ENCODE assay signal across 1 cellular context in the genomic region with DNA sequence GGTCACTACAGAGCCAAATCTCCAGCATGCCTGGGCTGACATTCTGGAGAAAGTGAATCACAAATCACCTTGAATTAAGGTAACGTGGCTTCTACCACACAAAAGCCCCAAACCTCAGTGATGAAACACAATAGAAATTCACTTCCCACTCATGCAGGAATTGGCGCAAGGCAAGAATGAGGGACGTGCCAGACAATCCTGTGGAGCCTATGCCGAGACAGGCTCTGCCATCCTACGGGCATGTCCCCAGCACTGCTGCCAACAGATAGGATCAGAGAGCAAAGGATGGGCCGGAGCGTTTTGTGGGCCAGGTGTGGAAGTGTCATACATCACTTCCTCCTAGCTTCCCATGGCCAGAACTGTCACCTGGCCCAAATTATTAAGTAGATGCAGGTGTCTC.
TF ChIP-seq lines count a peak whose summit lies in the region.

No MANE protein-coding gene starts in this region.

TF ChIP-seq in IMR-90, 13 proteins besides CTCF, POLR2A, EP300 and RAD21:
- TF ChIP-seq RFX5 (IDR thresholded peaks at IDR 0.05; ENCODE audit: low read depth, low read length) (no peak), BHLHE40 (IDR thresholded peaks at IDR 0.05; ENCODE audit: low read depth, low read length) (no peak), NFE2L2 (IDR thresholded peaks at IDR 0.05; ENCODE audit: low read depth, low read length) (no peak), MAFK (IDR thresholded peaks at IDR 0.05; ENCODE audit: low read depth, low read length) (no peak), CEBPB (IDR thresholded peaks at IDR 0.05; ENCODE audit: low read depth, low read length) (no peak), FOS (IDR thresholded peaks at IDR 0.05; ENCODE audit: low read depth, low read length) (no peak), MAZ (IDR thresholded peaks at IDR 0.05; ENCODE audit: borderline replicate concordance, low read depth, low read length) (no peak), SMC3 (IDR thresholded peaks at IDR 0.05; ENCODE audit: low read depth, low read length) (no peak), MXI1 (IDR thresholded peaks at IDR 0.05; ENCODE audit: borderline replicate concordance, low read depth, low read length) (no peak), CHD1 (IDR thresholded peaks at IDR 0.05; ENCODE audit: low read depth, low read length) (no peak)
- TF ChIP-seq, protein P1, sequence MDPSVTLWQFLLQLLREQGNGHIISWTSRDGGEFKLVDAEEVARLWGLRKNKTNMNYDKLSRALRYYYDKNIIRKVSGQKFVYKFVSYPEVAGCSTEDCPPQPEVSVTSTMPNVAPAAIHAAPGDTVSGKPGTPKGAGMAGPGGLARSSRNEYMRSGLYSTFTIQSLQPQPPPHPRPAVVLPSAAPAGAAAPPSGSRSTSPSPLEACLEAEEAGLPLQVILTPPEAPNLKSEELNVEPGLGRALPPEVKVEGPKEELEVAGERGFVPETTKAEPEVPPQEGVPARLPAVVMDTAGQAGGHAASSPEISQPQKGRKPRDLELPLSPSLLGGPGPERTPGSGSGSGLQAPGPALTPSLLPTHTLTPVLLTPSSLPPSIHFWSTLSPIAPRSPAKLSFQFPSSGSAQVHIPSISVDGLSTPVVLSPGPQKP (IDR thresholded peaks at IDR 0.05; ENCODE audit: borderline replicate concordance, low read depth, low read length) = no peak
- TF ChIP-seq, protein P2, sequence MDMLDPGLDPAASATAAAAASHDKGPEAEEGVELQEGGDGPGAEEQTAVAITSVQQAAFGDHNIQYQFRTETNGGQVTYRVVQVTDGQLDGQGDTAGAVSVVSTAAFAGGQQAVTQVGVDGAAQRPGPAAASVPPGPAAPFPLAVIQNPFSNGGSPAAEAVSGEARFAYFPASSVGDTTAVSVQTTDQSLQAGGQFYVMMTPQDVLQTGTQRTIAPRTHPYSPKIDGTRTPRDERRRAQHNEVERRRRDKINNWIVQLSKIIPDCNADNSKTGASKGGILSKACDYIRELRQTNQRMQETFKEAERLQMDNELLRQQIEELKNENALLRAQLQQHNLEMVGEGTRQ (IDR thresholded peaks at IDR 0.05; ENCODE audit: low read depth, low read length) = no peak
